37 cellular contexts compared by ENCODE assay signal in genomic region chr21:30518876-30519275, GRCh38. TPM values are rescaled to one million over a fixed set of nuclear protein-coding genes. Genes with fewer than 3 reads are reported as not detected.
"Had no signal": no experiment of that assay in that cellular context is flagged by ENCODE, and none has a peak within 500 bp of the region (broad histone marks: within the 10 kb centered on the region; RNA-seq: fewer than 3 reads in every experiment).

No MANE protein-coding gene starts in this region.

- H3K9me3 ChIP-seq: lower lobe of right lung, ovary, right atrium auricular region, right lobe of liver, upper lobe of left lung, vagina had no signal

- H3K27ac ChIP-seq: left lung, lower lobe of right lung, ovary, right atrium auricular region, right lobe of liver, transverse colon, upper lobe of left lung, vagina had no signal

- H3K4me3 ChIP-seq: left lung, lower lobe of right lung, ovary, right atrium auricular region, right lobe of liver, smooth muscle cell, transverse colon, upper lobe of left lung, vagina had no signal

- H3K27me3 ChIP-seq: left lung, ovary, right atrium auricular region, right lobe of liver, transverse colon, upper lobe of left lung, vagina had no signal

- H3K36me3 ChIP-seq: left lung, lower lobe of right lung, ovary, right atrium auricular region, right lobe of liver, transverse colon, upper lobe of left lung, vagina had no signal

- H3K4me1 ChIP-seq: left lung, lower lobe of right lung, right atrium auricular region, right lobe of liver, transverse colon, upper lobe of left lung, vagina had no signal

- ATAC-seq: left colon; left lung; lower lobe of right lung; naive thymus-derived CD4-positive, alpha-beta T cell; natural killer cell treated with Interleukin-12 subunit alpha and Interleukin-12 subunit beta and Interleukin-15 and Interleukin-18, amount 100 ng/mL, for 72 hours; right lobe of liver; stimulated activated memory B cell treated with anti-CD40 and anti-IgM and Interleukin-4, amounts not matched to agents 10 μg/mL and 1 μg/mL and 100 μg/mL, for 72 hours; stimulated activated naive CD8-positive, alpha-beta T cell treated with anti-CD3 and anti-CD28 coated beads, Interleukin-15, amount 100 ng/mL, for 72 hours had no signal

- H3K4me2 ChIP-seq: smooth muscle cell had no signal

- DNase-seq: hippocampal formation; kidney glomerular epithelial cell; left colon; left lung; lower lobe of right lung; mesendoderm; naive thymus-derived CD4-positive, alpha-beta T cell; ovary; right lobe of liver; stimulated activated CD4-positive, alpha-beta T cell treated with anti-CD3 and anti-CD28 coated beads, Interleukin-1b, Interleukin-23, amount 100 ng/mL, for 48 hours; stimulated activated CD4-positive, alpha-beta T cell treated with anti-CD3 and anti-CD28 coated beads, Interleukin-2, amount 100 ng/mL, for 48 hours; stimulated activated CD4-positive, alpha-beta T cell treated with anti-CD3 and anti-CD28 coated beads, Interleukin-4, amount 100 ng/mL, for 4 hours; stimulated activated CD8-positive, alpha-beta memory T cell treated with anti-CD3 and anti-CD28 coated beads, Interleukin-4, amount 100 ng/mL, for 48 hours; stimulated activated naive CD4-positive, alpha-beta T cell treated with Interleukin-2 at 50 U/mL for 16 hours; stimulated activated naive CD8-positive, alpha-beta T cell treated with anti-CD3 and anti-CD28 coated beads, Interleukin-15, amount 100 ng/mL, for 72 hours; substantia nigra; transverse colon; upper lobe of left lung had no signal

RNA-seq across cellular contexts. Expression of gene KRTAP19-5, which starts 16.9 kb away (rescaled TPM):
- total RNA-seq: left colon; left lung; liver; lower lobe of right lung; mesothelial cell of epicardium; mononuclear cell; myocyte; naive thymus-derived CD4-positive, alpha-beta T cell; natural killer cell treated with Interleukin-12 subunit alpha and Interleukin-12 subunit beta and Interleukin-15 and Interleukin-18, amount 100 ng/mL, for 72 hours; omental fat pad; ovary; progenitor cell of endocrine pancreas; pulmonary artery endothelial cell; renal cortical epithelial cell; right atrium auricular region; right lobe of liver; skeletal muscle tissue; smooth muscle cell; temporal lobe; transverse colon; upper lobe of left lung; urinary bladder; vagina had no signal
- polyA plus RNA-seq: keratinocyte; liver; naive thymus-derived CD4-positive, alpha-beta T cell; neural cell; ovary; smooth muscle cell; urinary bladder had no signal

RNA-seq across cellular contexts. Expression of gene KRTAP19-4, which starts 21.9 kb away (rescaled TPM):
- total RNA-seq: left colon; left lung; liver; lower lobe of right lung; mesothelial cell of epicardium; mononuclear cell; myocyte; naive thymus-derived CD4-positive, alpha-beta T cell; natural killer cell treated with Interleukin-12 subunit alpha and Interleukin-12 subunit beta and Interleukin-15 and Interleukin-18, amount 100 ng/mL, for 72 hours; omental fat pad; ovary; progenitor cell of endocrine pancreas; pulmonary artery endothelial cell; renal cortical epithelial cell; right atrium auricular region; right lobe of liver; skeletal muscle tissue; smooth muscle cell; temporal lobe; transverse colon; upper lobe of left lung; urinary bladder; vagina had no signal
- polyA plus RNA-seq: keratinocyte; liver; naive thymus-derived CD4-positive, alpha-beta T cell; neural cell; ovary; smooth muscle cell; thymus; urinary bladder had no signal

RNA-seq across cellular contexts. Expression of gene KRTAP19-6, which starts 22.8 kb away (rescaled TPM):
- total RNA-seq: left colon; left lung; liver; lower lobe of right lung; mesothelial cell of epicardium; mononuclear cell; myocyte; naive thymus-derived CD4-positive, alpha-beta T cell; natural killer cell treated with Interleukin-12 subunit alpha and Interleukin-12 subunit beta and Interleukin-15 and Interleukin-18, amount 100 ng/mL, for 72 hours; omental fat pad; ovary; progenitor cell of endocrine pancreas; pulmonary artery endothelial cell; renal cortical epithelial cell; right atrium auricular region; right lobe of liver; skeletal muscle tissue; smooth muscle cell; temporal lobe; transverse colon; upper lobe of left lung; urinary bladder; vagina had no signal
- polyA plus RNA-seq: keratinocyte; liver; naive thymus-derived CD4-positive, alpha-beta T cell; neural cell; ovary; smooth muscle cell; thymus; urinary bladder had no signal

RNA-seq across cellular contexts. Expression of gene KRTAP19-3, which starts 27.1 kb away (rescaled TPM):
- total RNA-seq: left colon; left lung; liver; lower lobe of right lung; mesothelial cell of epicardium; mononuclear cell; myocyte; naive thymus-derived CD4-positive, alpha-beta T cell; natural killer cell treated with Interleukin-12 subunit alpha and Interleukin-12 subunit beta and Interleukin-15 and Interleukin-18, amount 100 ng/mL, for 72 hours; omental fat pad; ovary; progenitor cell of endocrine pancreas; pulmonary artery endothelial cell; renal cortical epithelial cell; right atrium auricular region; right lobe of liver; skeletal muscle tissue; smooth muscle cell; temporal lobe; transverse colon; upper lobe of left lung; urinary bladder; vagina had no signal
- polyA plus RNA-seq: keratinocyte; liver; naive thymus-derived CD4-positive, alpha-beta T cell; neural cell; ovary; smooth muscle cell; urinary bladder had no signal

RNA-seq across cellular contexts. Expression of gene KRTAP19-2, which starts 31.6 kb away (rescaled TPM):
- total RNA-seq: left colon; left lung; liver; lower lobe of right lung; mesothelial cell of epicardium; mononuclear cell; myocyte; naive thymus-derived CD4-positive, alpha-beta T cell; natural killer cell treated with Interleukin-12 subunit alpha and Interleukin-12 subunit beta and Interleukin-15 and Interleukin-18, amount 100 ng/mL, for 72 hours; omental fat pad; ovary; progenitor cell of endocrine pancreas; pulmonary artery endothelial cell; renal cortical epithelial cell; right atrium auricular region; right lobe of liver; skeletal muscle tissue; smooth muscle cell; temporal lobe; transverse colon; upper lobe of left lung; urinary bladder; vagina had no signal
- polyA plus RNA-seq: keratinocyte; liver; naive thymus-derived CD4-positive, alpha-beta T cell; neural cell; ovary; smooth muscle cell; thymus; urinary bladder had no signal
